Comparison of ENCODE assay signal across 9 cellular contexts in the genomic region with DNA sequence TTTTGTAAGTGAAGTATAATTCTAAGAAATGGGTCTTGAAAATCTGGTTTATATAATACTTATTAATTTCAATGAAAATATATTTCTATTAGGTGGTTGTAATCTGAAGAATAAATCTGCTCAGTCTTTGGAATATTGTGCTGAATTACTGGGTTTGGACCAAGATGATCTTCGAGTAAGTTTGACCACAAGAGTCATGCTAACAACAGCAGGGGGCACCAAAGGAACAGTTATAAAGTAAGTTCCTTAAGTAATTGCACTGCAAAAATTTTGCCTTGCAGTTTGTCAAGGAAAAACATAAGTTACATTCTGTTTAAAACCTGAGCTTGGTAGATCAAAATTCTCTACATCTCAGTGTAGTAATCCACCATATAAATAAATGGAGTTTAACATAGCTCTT.
DNase-seq lines count a peak whose midpoint lies in the region; ATAC-seq, FAIRE-seq and TF ChIP-seq lines count a peak whose summit lies in the region.
"Had no signal": no experiment of that assay in that cellular context is flagged by ENCODE, and none has a peak within 500 bp of the region (broad histone marks: within the 10 kb centered on the region; RNA-seq: fewer than 3 reads in every experiment).

No MANE protein-coding gene starts in this region.

- peak; percentile 51 to 59 for TF ChIP-seq RAD21 in H1 (IDR thresholded peaks at IDR 0.05 in 1 of 2, conservative IDR thresholded peaks at IDR 0.05 in 1 of 2; ENCODE audit: low read depth in 2 of 2, low read length in 2 of 2)

- H3K18ac ChIP-seq in H1 (ENCODE audit: extremely low read depth, low read length) (no peak overlapping the region), neuronal stem cell (ENCODE audit: low read length) (no peak overlapping the region)

- no peak overlapping the region for H2AK5ac ChIP-seq in H1 (ENCODE audit: low read depth, low read length)
- no peak overlapping the region for H2AK5ac ChIP-seq in neuronal stem cell (ENCODE audit: low read depth, low read length)

- H4K20me1 ChIP-seq in OCI-LY7 (ENCODE audit: insufficient read depth, low read length) (no peaks in the 10 kb centered on the region), H1 (replicated peaks in 1 of 2; ENCODE audit: control insufficient read depth in 1 of 2, insufficient read depth in 2 of 2, low read length in 2 of 2) (no peaks in the 10 kb centered on the region)

- H2AFZ ChIP-seq in OCI-LY7 (ENCODE audit: low read length) (no peak overlapping the region), H1 (ENCODE audit: low read length) (no peak overlapping the region), neuronal stem cell (ENCODE audit: low read length) (no peak overlapping the region)

- TF ChIP-seq CTCF in OCI-LY7 (conservative IDR thresholded peaks at IDR 0.05; ENCODE audit: low read length) (peak; percentile 72), H1 (IDR thresholded peaks at IDR 0.05; ENCODE audit: control extremely low read depth in 1 of 3, insufficient read depth in 1 of 3, low read depth in 1 of 3, low read length in 3 of 3) (peak in 2 of 3 experiments; percentile 36 to 50; a peak in 3 of 4 replicates)

- no TSS peak for BruUV-seq in OCI-LY7 (replicated peaks; lab: Mats Ljungman, UMichigan)

- H2BK12ac ChIP-seq in H1 (ENCODE audit: low read depth, low read length): no peak overlapping the region
- no peak overlapping the region for H2BK12ac ChIP-seq in neuronal stem cell (ENCODE audit: low read length)

- POLR2A ChIA-PET in OCI-LY7 (lab: Charles Lee) (no interaction called here), H1 (lab: Charles Lee; ENCODE audit: partially characterized antibody) (no interaction called here)

- H4K91ac ChIP-seq in H1 (replicated peaks; ENCODE audit: insufficient read length, low read length): no peak overlapping the region
- no peak overlapping the region for H4K91ac ChIP-seq in neuronal stem cell (ENCODE audit: low read depth, low read length, poor library complexity)

- TF ChIP-seq POLR2A in H1 (IDR thresholded peaks at IDR 0.05; ENCODE audit: control extremely low read depth in 1 of 2, low read depth in 2 of 2, low read length in 2 of 2): no peak

- H2BK15ac ChIP-seq in H1 (ENCODE audit: low read length) (no peak overlapping the region), neuronal stem cell (ENCODE audit: low read length) (no peak overlapping the region)

- H3K4me3 ChIP-seq in OCI-LY7 (ENCODE audit: low read depth, low read length, poor library complexity, severe bottlenecking) (no peak overlapping the region), H1 (ENCODE audit: extremely low read depth in 1 of 4, insufficient read depth in 2 of 4, low read depth in 3 of 4, low read length in 4 of 4) (no peak overlapping the region), neuronal stem cell (ENCODE audit: low read length in 2 of 2) (no peak overlapping the region)

- H4K5ac ChIP-seq in H1 (ENCODE audit: insufficient read length, low read depth, low read length): no peak overlapping the region

- H2BK20ac ChIP-seq in H1 (ENCODE audit: low read length): no peak overlapping the region

- H3K36me3 ChIP-seq in OCI-LY7 (ENCODE audit: insufficient read depth, low read length) (no peaks in the 10 kb centered on the region), H1 (ENCODE audit: control insufficient read depth in 2 of 4, insufficient read depth in 4 of 4, low read length in 3 of 4) (no peaks in the 10 kb centered on the region), neuronal stem cell (replicated peaks in 1 of 2; ENCODE audit: control insufficient read depth in 2 of 2, insufficient read depth in 2 of 2, low read length in 2 of 2) (peaks cover 0 to 5% of the 10 kb centered on the region in 2 donors)

- H2BK5ac ChIP-seq in H1 (ENCODE audit: low read depth, low read length): no peak overlapping the region
- no peak overlapping the region for H2BK5ac ChIP-seq in neuronal stem cell (ENCODE audit: low read length)

- H3K4me2 ChIP-seq in OCI-LY7 (ENCODE audit: low read length) (no peak overlapping the region), H1 (ENCODE audit: insufficient read depth in 1 of 2, low read depth in 2 of 2, low read length in 2 of 2) (no peak overlapping the region), neuronal stem cell (ENCODE audit: insufficient read depth, low read length, poor library complexity, severe bottlenecking) (no peak overlapping the region)

- H4K8ac ChIP-seq in H1 (ENCODE audit: extremely low read depth, insufficient read depth, low read length) (no peak overlapping the region), neuronal stem cell (ENCODE audit: low read depth, low read length) (no peak overlapping the region)

- H3K23me2 ChIP-seq in H1 (ENCODE audit: low read depth, low read length): no peaks in the 10 kb centered on the region

- peak; percentile 78 for FAIRE-seq in H1 (lab: Jason Lieb, UNC)

- H3K4ac ChIP-seq in H1 (replicated peaks; ENCODE audit: insufficient read length, low read depth, low read length) (no peak overlapping the region), neuronal stem cell (ENCODE audit: low read length) (no peak overlapping the region)

- H3K27ac ChIP-seq in OCI-LY7 (ENCODE audit: low read depth, low read length, poor library complexity, severe bottlenecking) (no peak overlapping the region), H1 (ENCODE audit: low read depth, low read length) (no peak overlapping the region), neuronal stem cell (replicated peaks; ENCODE audit: low read length) (no peak overlapping the region)

- ATAC-seq in GM21447 (IDR thresholded peaks at IDR 0.05; ENCODE audit: unreplicated experiment) (peak; percentile 54), HG03108 (IDR thresholded peaks at IDR 0.05; ENCODE audit: unreplicated experiment) (no peak)
- ATAC-seq: CD8-positive, alpha-beta T cell had no signal

- no peak overlapping the region for H3K9ac ChIP-seq in H1 (replicated peaks in 1 of 4; ENCODE audit: extremely low read depth in 1 of 4, low read depth in 3 of 4, low read length in 3 of 4)
- H3K9ac ChIP-seq in neuronal stem cell (ENCODE audit: low read depth, low read length, poor library complexity): no peak overlapping the region

- H3K4me1 ChIP-seq in OCI-LY7 (ENCODE audit: insufficient read depth, low read length, poor library complexity, severe bottlenecking) (no peaks in the 10 kb centered on the region), H1 (replicated peaks in 1 of 4; ENCODE audit: control insufficient read depth in 3 of 4, insufficient read depth in 4 of 4, low read length in 3 of 4) (no peaks in the 10 kb centered on the region), neuronal stem cell (ENCODE audit: control insufficient read depth in 2 of 2, insufficient read depth in 1 of 2, low read depth in 1 of 2, low read length in 2 of 2) (no peaks in the 10 kb centered on the region)

- H3K9me2 ChIP-seq in OCI-LY7 (ENCODE audit: insufficient read depth, low read length): no peaks in the 10 kb centered on the region

- H3K23ac ChIP-seq in H1 (ENCODE audit: insufficient read length) (no peak overlapping the region), neuronal stem cell (ENCODE audit: low read depth, low read length, poor library complexity) (no peak overlapping the region)

- H3K56ac ChIP-seq in H1 (replicated peaks; ENCODE audit: insufficient read length, low read depth, low read length): no peak overlapping the region

- H3K27me3 ChIP-seq in H1 (replicated peaks in 1 of 4; ENCODE audit: control insufficient read depth in 3 of 4, extremely low read depth in 1 of 4, insufficient read depth in 3 of 4, low read length in 3 of 4) (no peaks in the 10 kb centered on the region), neuronal stem cell (ENCODE audit: control insufficient read depth in 3 of 3, insufficient read depth in 3 of 3, low read depth in 1 of 3, low read length in 3 of 3) (no peaks in the 10 kb centered on the region)

- H2BK120ac ChIP-seq in H1 (replicated peaks; ENCODE audit: low read depth, low read length): no peak overlapping the region
- H2BK120ac ChIP-seq in neuronal stem cell (ENCODE audit: low read depth, low read length): no peak overlapping the region

- H3K9me3 ChIP-seq in OCI-LY7 (ENCODE audit: low read length) (no peaks in the 10 kb centered on the region), H1 (ENCODE audit: insufficient read depth in 2 of 2, low read depth in 1 of 2, low read length in 1 of 2) (no peaks in the 10 kb centered on the region), neuronal stem cell (replicated peaks in 1 of 2; ENCODE audit: control insufficient read depth in 2 of 2, insufficient read depth in 1 of 2, low read depth in 1 of 2, low read length in 2 of 2) (no peaks in the 10 kb centered on the region)

- H3K79me1 ChIP-seq in H1 (ENCODE audit: low read depth, low read length): no peaks in the 10 kb centered on the region
- H3K79me1 ChIP-seq in neuronal stem cell (ENCODE audit: low read depth, low read length): no peaks in the 10 kb centered on the region

- 81% methylated on average over 1 of the region's 1 CpG; no CpG with 5 or more reads in 1 of the 2 experiments for WGBS in H1 (ENCODE audit: extremely low coverage in 1 of 2, insufficient coverage in 1 of 2, insufficient read length in 1 of 2, insufficient replicate concordance in 2 of 2, low coverage in 1 of 2, low lambda C conversion rate in 2 of 2, missing lambda C conversion rate in 1 of 2), 2 experiments
- no CpG with 5 or more reads among the region's 1 CpG for WGBS in neuronal stem cell (ENCODE audit: extremely low coverage in 2 of 2, insufficient read length in 2 of 2, insufficient replicate concordance in 1 of 2), 2 donors

- DNase-seq in NCI-H1105 treated with DMSO at 0.1 percent for 48 hours (lab: John Stamatoyannopoulos, UW) (peak; percentile 22), NCI-H1105 (lab: John Stamatoyannopoulos, UW) (no peak), OCI-LY7 (ENCODE audit: low spot score) (peak; percentile 45), H1 (ENCODE audit: low read depth in 1 of 2, low spot score in 2 of 2) (no peak), neuronal stem cell (ENCODE audit: low spot score) (peak; percentile 37)
- DNase-seq in effector CD8-positive, alpha-beta T cell (lab: John Stamatoyannopoulos, UW): no peak

- H3K79me2 ChIP-seq in OCI-LY7 (ENCODE audit: insufficient read depth, low read depth, low read length) (no peaks in the 10 kb centered on the region), H1 (ENCODE audit: control insufficient read depth in 1 of 2, insufficient read depth in 2 of 2, low read length in 2 of 2) (no peaks in the 10 kb centered on the region)

- H3K14ac ChIP-seq in H1 (ENCODE audit: insufficient read length) (no peak overlapping the region), neuronal stem cell (ENCODE audit: low read length) (no peak overlapping the region)

- intact Hi-C loops in OCI-LY7 (cut with micrococcal nuclease; ENCODE audit: unreplicated experiment): no loop called here

- TF ChIP-seq EP300 in H1 (IDR thresholded peaks at IDR 0.05; ENCODE audit: borderline replicate concordance in 1 of 2, low read depth in 2 of 2, low read length in 2 of 2): no peak

- CTCF ChIA-PET in OCI-LY7 (lab: Charles Lee; ENCODE audit: unreplicated experiment) (no interaction called here), H1 (lab: Charles Lee; ENCODE audit: partially characterized antibody) (interaction anchor here (0.6 to 1.9 kb wide), 8 partner anchors 9 to 530 kb away, joined by 3 to 8 read pairs (median 4); no protein-coding TSS in a partner anchor)

TF ChIP-seq in H1, 55 proteins besides CTCF, POLR2A, EP300 and RAD21 (continues in another document):
- TF ChIP-seq BACH1 (IDR thresholded peaks at IDR 0.05; ENCODE audit: low read length) (no peak), ASH2L (IDR thresholded peaks at IDR 0.05; ENCODE audit: low read length) (no peak), SUZ12 (IDR thresholded peaks at IDR 0.05; ENCODE audit: low read length) (no peak)

Comparison
In these comparisons a context has a peak if more than half of its experiments do, and no peak if none do; other contexts are left out.
1. DNase-seq: peak in NCI-H1105 treated with DMSO at 0.1 percent for 48 hours (single experiment), OCI-LY7 (single experiment) and neuronal stem cell (single experiment); none in NCI-H1105 (single experiment), H1 (0 of 2) and effector CD8-positive, alpha-beta T cell (single experiment).